8 cellular contexts compared by ENCODE assay signal in genomic region chr17:7685533-7686220, GRCh38. TPM values are rescaled to one million over a fixed set of nuclear protein-coding genes. Genes with fewer than 3 reads are reported as not detected.
A peak's percentile ranks its signal among the peaks of the same experiment; 100 is the strongest.
DNase-seq lines count a peak whose midpoint lies in the region; ATAC-seq and TF ChIP-seq lines count a peak whose summit lies in the region.

No MANE protein-coding gene starts in this region.

- peak; percentile 50 for ATAC-seq in GM19395 (IDR thresholded peaks at IDR 0.05; ENCODE audit: unreplicated experiment)
- ATAC-seq in HG03571 (IDR thresholded peaks at IDR 0.05; ENCODE audit: unreplicated experiment), result peak; percentile 49

- H3K9me3 ChIP-seq in endocrine pancreas (ENCODE audit: control insufficient read depth, low read length), result no peaks in the 10 kb centered on the region
- H3K9me3 ChIP-seq in mesodermal cell (ENCODE audit: control insufficient read depth, low read length), result no peaks in the 10 kb centered on the region

- peaks cover 0 to 2% (median 0%) of the 10 kb centered on the region in 7 donors for H3K9me3 Mint-ChIP-seq in CD14-positive monocyte

- H3K4me1 ChIP-seq in endocrine pancreas (ENCODE audit: control insufficient read depth, insufficient read depth, low read length), result peaks cover 13% of the 10 kb centered on the region
- peaks cover 10% of the 10 kb centered on the region for H3K4me1 ChIP-seq in mesodermal cell (ENCODE audit: control insufficient read depth, insufficient read depth, low read length, poor library complexity, severe bottlenecking)

- peak; percentile 95 for DNase-seq in CD14-positive monocyte (ENCODE audit: low spot score)
- peak; percentile 91 for DNase-seq in NOMO-1 treated with dmso at 0.1 percent for 144 hours (lab: John Stamatoyannopoulos, UW; ENCODE audit: unreplicated experiment)
- peak; percentile 53 for DNase-seq in activated CD8-positive, alpha-beta memory T cell treated with anti-CD3 and anti-CD28 coated beads, Interleukin-2, amount 50 U/mL, for 1 hour (ENCODE audit: extremely low read depth)
- DNase-seq in stimulated activated CD8-positive, alpha-beta memory T cell treated with anti-CD3 and anti-CD28 coated beads, Interleukin-15, amount 100 ng/mL, for 24 hours (ENCODE audit: low read depth), result peak; percentile 72

- peak overlapping the region; percentile 99 for H3K27ac ChIP-seq in mesodermal cell (ENCODE audit: low read depth, low read length, severe bottlenecking)

- H3K36me3 ChIP-seq in endocrine pancreas (ENCODE audit: control insufficient read depth, insufficient read depth, low read length) (no peaks in the 10 kb centered on the region), mesodermal cell (ENCODE audit: control insufficient read depth, insufficient read depth, low read length) (peaks cover 17% of the 10 kb centered on the region)

- peak overlapping the region; percentile 99 to 100 (median 100) for H3K27ac Mint-ChIP-seq in CD14-positive monocyte

- H3K27me3 ChIP-seq in endocrine pancreas (ENCODE audit: control insufficient read depth, insufficient read depth, low read length), result no peaks in the 10 kb centered on the region

- peak overlapping the region; percentile 93 for H3K4me3 ChIP-seq in endocrine pancreas (ENCODE audit: control insufficient read depth, insufficient read depth, low read length)
- peak overlapping the region; percentile 99 for H3K4me3 ChIP-seq in mesodermal cell (ENCODE audit: extremely low read depth, insufficient read depth, low read length, poor library complexity, severe bottlenecking)

- H3K27me3 Mint-ChIP-seq in CD14-positive monocyte (ENCODE audit: low read depth in 3 of 3), result no peaks in the 10 kb centered on the region

- intact Hi-C loops in CD14-positive monocyte (cut with micrococcal nuclease), result loop anchor here (2.0 to 10.0 kb wide), 8 partner anchors 58 to 381 kb away; partner anchors contain the start of genes SAT2 (in 2 of the 2), CD68 (in 1 of the 2), EIF5A (in 1 of the 2) and FGF11 (in 1 of the 2)

- peak overlapping the region; percentile 93 for H3K9ac ChIP-seq in endocrine pancreas (ENCODE audit: control insufficient read depth, insufficient read depth, low read length)

- H3K4me1 Mint-ChIP-seq in CD14-positive monocyte, result peaks cover 32% of the 10 kb centered on the region

- WGBS in mesodermal cell (ENCODE audit: insufficient coverage in 2 of 2), 2 experiments, result 5 to 16% methylated on average over 25 to 36 of the region's 44 CpGs

- H3K36me3 Mint-ChIP-seq in CD14-positive monocyte, result peaks cover 10 to 19% of the 10 kb centered on the region in 2 donors

- no peak for TF ChIP-seq CTCF in CD14-positive monocyte (IDR thresholded peaks at IDR 0.05)

- H3K4me3 Mint-ChIP-seq in CD14-positive monocyte, result peak overlapping the region; percentile 96 to 100

RNA-seq across cellular contexts. Expression of gene TP53, which starts 1.6 kb away (rescaled TPM):
- 10 to 100 TPM; 16.2 to 25.8 TPM for polyA plus RNA-seq in CD14-positive monocyte
- 85.8 TPM for polyA plus RNA-seq in mesodermal cell (2013, experiment 1 of 2)
- polyA plus RNA-seq in mesodermal cell (2013, experiment 2 of 2), result 71.2 TPM

RNA-seq across cellular contexts. Expression of gene WRAP53, which starts 2.6 kb away (rescaled TPM):
- polyA plus RNA-seq in CD14-positive monocyte, result 1 to 10 TPM; 9.1 to 9.8 TPM
- polyA plus RNA-seq in mesodermal cell (2013, experiment 1 of 2), result 19.2 TPM
- polyA plus RNA-seq in mesodermal cell (2013, experiment 2 of 2), result 18.2 TPM

RNA-seq across cellular contexts. Expression of gene EFNB3, which starts 19.3 kb away (rescaled TPM):
- not detected for polyA plus RNA-seq in CD14-positive monocyte
- polyA plus RNA-seq in mesodermal cell (2013, experiment 1 of 2), result 38.0 TPM
- 38.0 TPM for polyA plus RNA-seq in mesodermal cell (2013, experiment 2 of 2)

RNA-seq across cellular contexts. Expression of gene DNAH2, which starts 31.9 kb away (rescaled TPM):
- under 1 TPM in 1 of 2 donors, not detected in 1; 0.15 TPM for polyA plus RNA-seq in CD14-positive monocyte
- polyA plus RNA-seq in mesodermal cell (2013, experiment 1 of 2), result 1.9 TPM
- polyA plus RNA-seq in mesodermal cell (2013, experiment 2 of 2), result 3.4 TPM

RNA-seq across cellular contexts. Expression of gene ATP1B2, which starts 35.0 kb away (rescaled TPM):
- polyA plus RNA-seq in CD14-positive monocyte, result not detected
- 27.8 TPM for polyA plus RNA-seq in mesodermal cell (2013, experiment 1 of 2)
- polyA plus RNA-seq in mesodermal cell (2013, experiment 2 of 2), result 22.7 TPM

Comparison
In these comparisons a context has a peak if more than half of its experiments do, and no peak if none do; other contexts are left out.
1. Peak in every context shown above with its lines: DNase-seq, ATAC-seq, H3K4me3 ChIP-seq and H3K27ac ChIP-seq.